ENCODE assay signal across 18 cellular contexts in the genomic region with DNA sequence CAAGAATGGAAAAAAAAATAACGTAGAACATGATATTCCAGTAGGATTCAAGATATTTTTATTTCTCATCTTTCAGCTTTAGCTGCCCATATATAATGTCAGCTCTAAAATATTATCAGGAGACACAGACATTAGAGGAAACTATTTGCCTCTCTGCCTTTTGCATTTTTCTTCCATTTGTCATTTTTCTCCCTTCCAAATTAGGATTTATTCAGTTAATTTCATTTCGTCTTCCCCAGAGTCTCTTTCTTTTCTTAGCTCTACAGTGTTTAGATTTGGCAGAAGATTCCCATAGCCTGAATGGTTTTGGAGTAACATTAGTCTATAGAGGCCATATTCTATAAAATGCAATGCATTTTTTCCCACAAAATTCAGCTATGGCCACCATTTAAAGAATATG. TPM values are rescaled to one million over a fixed set of nuclear protein-coding genes. Genes with fewer than 3 reads are reported as not detected.
DNase-seq lines count a peak whose midpoint lies in the region; ATAC-seq and TF ChIP-seq lines count a peak whose summit lies in the region.
"Had no signal": no experiment of that assay in that cellular context is flagged by ENCODE, and none has a peak within 500 bp of the region (broad histone marks: within the 10 kb centered on the region; RNA-seq: fewer than 3 reads in every experiment).

No MANE protein-coding gene starts in this region.

- H3K27ac Mint-ChIP-seq in nephron progenitor cell: peak overlapping the region; percentile 31
- H3K27ac Mint-ChIP-seq in activated naive CD4-positive, alpha-beta T cell treated with anti-CD3 and anti-CD28 coated beads, Interleukin-2, amount 50 U/mL, for 72 hours: no peak overlapping the region
- H3K27ac Mint-ChIP-seq: endodermal cell had no signal

- H3K36me3 ChIP-seq in cardiac muscle cell (no peaks in the 10 kb centered on the region), colonic mucosa (no peaks in the 10 kb centered on the region)
- H3K36me3 ChIP-seq: upper lobe of right lung had no signal

- POLR2A ChIA-PET in HEK293T (lab: Yijun Ruan, JAX): interaction anchor here (1.3 kb wide), 1 partner anchor 120 kb away, joined by 5 read pairs; a partner anchor contains a TSS

- TF ChIP-seq CTCF in cardiac muscle cell (IDR thresholded peaks at IDR 0.05; ENCODE audit: low read depth, low read length) (no peak), colonic mucosa (IDR thresholded peaks at IDR 0.05) (no peak), nephron progenitor cell (IDR thresholded peaks at IDR 0.05) (no peak)

- peaks cover 30% of the 10 kb centered on the region for H3K4me1 Mint-ChIP-seq in nephron progenitor cell

- H3K4me3 ChIP-seq in cardiac muscle cell (no peak overlapping the region), colonic mucosa (no peak overlapping the region)
- H3K4me3 ChIP-seq: body of pancreas, upper lobe of right lung had no signal

- H3K4me1 ChIP-seq in cardiac muscle cell (ENCODE audit: low read depth) (peaks cover 10% of the 10 kb centered on the region), colonic mucosa (no peaks in the 10 kb centered on the region)

- CTCF ChIA-PET in HEK293T (lab: Yijun Ruan, JAX): interaction anchor here (0.6 to 0.8 kb wide), 4 partner anchors 33 to 1188 kb away, joined by 3 to 4 read pairs (median 4); no protein-coding TSS in a partner anchor

- no peaks in the 10 kb centered on the region for H3K9me3 Mint-ChIP-seq in nephron progenitor cell
- no peaks in the 10 kb centered on the region for H3K9me3 Mint-ChIP-seq in activated naive CD4-positive, alpha-beta T cell treated with anti-CD3 and anti-CD28 coated beads, Interleukin-2, amount 50 U/mL, for 72 hours
- H3K9me3 Mint-ChIP-seq: endodermal cell had no signal

- intact Hi-C loops in Right ventricle myocardium inferior (cut with DNase I) (loop anchor here (10.0 kb wide), 1 partner anchor 267 kb away; a partner anchor contains a TSS), colonic mucosa (cut with DNase I) (loop anchor here (10.0 kb wide), 1 partner anchor 173 kb away; no protein-coding TSS in a partner anchor)

- no peaks in the 10 kb centered on the region for H3K27me3 ChIP-seq in cardiac muscle cell
- H3K27me3 ChIP-seq in colonic mucosa: no peaks in the 10 kb centered on the region
- H3K27me3 ChIP-seq: body of pancreas, upper lobe of right lung had no signal

- H3K4me3 Mint-ChIP-seq in nephron progenitor cell: no peak overlapping the region
- H3K4me3 Mint-ChIP-seq: endodermal cell had no signal

- H3K9ac ChIP-seq in colonic mucosa (ENCODE audit: low read depth in 2 of 2, low read length in 2 of 2): no peak overlapping the region

- H3K9me3 ChIP-seq in cardiac muscle cell (ENCODE audit: low read depth) (no peaks in the 10 kb centered on the region), colonic mucosa (no peaks in the 10 kb centered on the region)
- H3K9me3 ChIP-seq: body of pancreas, upper lobe of right lung had no signal

- no peak for ATAC-seq in Right ventricle myocardium inferior
- no peak for ATAC-seq in HG03520 (IDR thresholded peaks at IDR 0.05; ENCODE audit: unreplicated experiment)
- ATAC-seq in GM19328 (IDR thresholded peaks at IDR 0.05; ENCODE audit: unreplicated experiment): no peak
- no peak for ATAC-seq in activated naive CD4-positive, alpha-beta T cell treated with anti-CD3 and anti-CD28 coated beads, Interleukin-2, amount 50 U/mL, for 72 hours
- ATAC-seq: body of pancreas, upper lobe of right lung had no signal

- H3K36me3 Mint-ChIP-seq in nephron progenitor cell (ENCODE audit: low read depth): no peaks in the 10 kb centered on the region
- H3K36me3 Mint-ChIP-seq in activated naive CD4-positive, alpha-beta T cell treated with anti-CD3 and anti-CD28 coated beads, Interleukin-2, amount 50 U/mL, for 72 hours: no peaks in the 10 kb centered on the region

- H3K27ac ChIP-seq in cardiac muscle cell (peak overlapping the region; percentile 56), colonic mucosa (peak overlapping the region; percentile 49)
- H3K27ac ChIP-seq: body of pancreas, upper lobe of right lung had no signal

- DNase-seq in cardiac muscle cell (ENCODE audit: low read depth in 1 of 2, low spot score in 1 of 2) (no peak), Right ventricle myocardium inferior (ENCODE audit: missing footprints) (no peak), colonic mucosa (no peak), nephron progenitor cell (no peak), HEK293T (ENCODE audit: extremely low spot score) (no peak)
- no peak for DNase-seq in activated naive CD4-positive, alpha-beta T cell treated with anti-CD3 and anti-CD28 coated beads, Interleukin-2, amount 50 U/mL, for 72 hours (ENCODE audit: low spot score in 2 of 2)
- DNase-seq: 8988T; activated CD4-positive, CD25-positive, alpha-beta regulatory T cell; body of pancreas; endodermal cell; GF-D8; NCI-H1417; NCI-H446 treated with DMSO at 0.1 percent for 48 hours; OCI-M1; T-helper 1 cell; upper lobe of right lung had no signal

- peaks cover 12% of the 10 kb centered on the region for H3K27me3 Mint-ChIP-seq in nephron progenitor cell (ENCODE audit: low read depth, poor library complexity)

TF ChIP-seq in HEK293T, 16 proteins besides CTCF, POLR2A, EP300 and RAD21:
- TF ChIP-seq FOXK2 (IDR thresholded peaks at IDR 0.05) (no peak), CTBP1 (IDR thresholded peaks at IDR 0.05; ENCODE audit: borderline replicate concordance) (no peak), ELF4 (IDR thresholded peaks at IDR 0.05) (no peak), FOXM1 (IDR thresholded peaks at IDR 0.05; ENCODE audit: borderline replicate concordance) (no peak), ZNF384 (IDR thresholded peaks at IDR 0.05) (no peak), FOXA1 (IDR thresholded peaks at IDR 0.05) (no peak), HDGF (IDR thresholded peaks at IDR 0.05; ENCODE audit: borderline replicate concordance) (no peak)
- TF ChIP-seq, protein P1, sequence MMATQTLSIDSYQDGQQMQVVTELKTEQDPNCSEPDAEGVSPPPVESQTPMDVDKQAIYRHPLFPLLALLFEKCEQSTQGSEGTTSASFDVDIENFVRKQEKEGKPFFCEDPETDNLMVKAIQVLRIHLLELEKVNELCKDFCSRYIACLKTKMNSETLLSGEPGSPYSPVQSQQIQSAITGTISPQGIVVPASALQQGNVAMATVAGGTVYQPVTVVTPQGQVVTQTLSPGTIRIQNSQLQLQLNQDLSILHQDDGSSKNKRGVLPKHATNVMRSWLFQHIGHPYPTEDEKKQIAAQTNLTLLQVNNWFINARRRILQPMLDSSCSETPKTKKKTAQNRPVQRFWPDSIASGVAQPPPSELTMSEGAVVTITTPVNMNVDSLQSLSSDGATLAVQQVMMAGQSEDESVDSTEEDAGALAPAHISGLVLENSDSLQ (IDR thresholded peaks at IDR 0.05): no peak

RNA-seq across cellular contexts. Expression of a gene that starts 5.1 kb away (rescaled TPM):
- total RNA-seq in cardiac muscle cell: 50.8 and 124 TPM in 2 replicates
- 46.4 and 66.6 TPM in 2 replicates for polyA plus RNA-seq in cardiac muscle cell
- total RNA-seq in Right ventricle myocardium inferior: 80.0 TPM
- 10 to 100 TPM; 43.5 to 63.7 TPM for total RNA-seq in colonic mucosa
- under 1 TPM; 0.09 to 0.89 TPM for total RNA-seq in activated naive CD4-positive, alpha-beta T cell treated with anti-CD3 and anti-CD28 coated beads, Interleukin-2, amount 50 U/mL, for 72 hours

Comparison
In these comparisons a context has a peak if more than half of its experiments do, and no peak if none do; other contexts are left out.
1. RNA of a gene that starts 5.1 kb away (total RNA-seq): 50.8 to 124 TPM in cardiac muscle cell, 80.0 TPM in Right ventricle myocardium inferior (single experiment) and 43.5 to 63.7 TPM in colonic mucosa; 0.09 to 0.89 TPM in activated naive CD4-positive, alpha-beta T cell treated with anti-CD3 and anti-CD28 coated beads, Interleukin-2, amount 50 U/mL, for 72 hours; every median in the first group is over 10 times any median in the second.